In the genomic region with DNA sequence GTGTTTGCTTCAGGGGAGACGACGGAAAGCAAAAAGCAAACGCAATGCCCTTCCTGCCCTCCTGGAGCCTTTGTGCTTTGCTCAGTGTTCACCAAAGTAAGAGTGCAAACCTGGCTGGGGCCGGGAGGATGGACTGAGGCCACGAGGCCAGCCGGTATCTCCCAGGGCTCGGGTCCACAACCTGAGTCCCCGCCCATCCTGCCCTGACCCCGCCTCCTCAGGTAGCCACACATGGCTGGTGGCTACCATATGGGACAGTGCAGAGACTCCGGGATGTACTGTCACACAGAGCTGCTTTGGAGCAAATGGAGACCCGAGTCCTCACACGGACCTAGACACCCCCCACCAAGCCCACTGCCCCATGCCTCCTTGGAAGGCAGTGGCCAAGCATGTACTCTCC, we compare ENCODE assay signal across 19 cellular contexts. TPM values are rescaled to one million over a fixed set of nuclear protein-coding genes. Genes with fewer than 3 reads are reported as not detected.
DNase-seq lines count a peak whose midpoint lies in the region; ATAC-seq and TF ChIP-seq lines count a peak whose summit lies in the region.
"Had no signal": no experiment of that assay in that cellular context is flagged by ENCODE, and none has a peak within 500 bp of the region (broad histone marks: within the 10 kb centered on the region; RNA-seq: fewer than 3 reads in every experiment).

No MANE protein-coding gene starts in this region.

- H2BK120ac ChIP-seq in H9 (ENCODE audit: low read depth, low read length, poor library complexity, severe bottlenecking), result no peak overlapping the region

- no peaks in the 10 kb centered on the region for H3K79me2 ChIP-seq in H9 (ENCODE audit: insufficient read depth, low read length)

- no peak overlapping the region for H2BK15ac ChIP-seq in H9 (ENCODE audit: low read depth, low read length)

- no peak overlapping the region for H4K91ac ChIP-seq in H9 (ENCODE audit: insufficient read length, low read depth, low read length)

- no peak overlapping the region for H3K4me3 Mint-ChIP-seq in H9
- H3K4me3 Mint-ChIP-seq: CD4-positive, alpha-beta memory T cell; IgD-negative memory B cell had no signal

- H3K4me3 ChIP-seq in BLaER1 treated with 17β-estradiol and CSF1 and Interleukin-3, amounts not matched to agents 10 nM and 100 nM, result no peak overlapping the region

- peaks cover 4% of the 10 kb centered on the region for H3K23me2 ChIP-seq in H9 (ENCODE audit: insufficient read length, low read depth, low read length, poor library complexity, severe bottlenecking)

- no peaks in the 10 kb centered on the region for H3K9me3 ChIP-seq in BLaER1 treated with 17β-estradiol and CSF1 and Interleukin-3, amounts not matched to agents 10 nM and 100 nM (replicated peaks in 1 of 11)
- peaks cover 56% of the 10 kb centered on the region for H3K9me3 ChIP-seq in H9 (ENCODE audit: control insufficient read depth, low read depth, low read length)

- H3K4ac ChIP-seq in H9 (ENCODE audit: low read depth, low read length), result no peak overlapping the region

- H3K27me3 Mint-ChIP-seq in H9 (ENCODE audit: low read depth), result peaks cover 46% of the 10 kb centered on the region

- no peak overlapping the region for H3T11ph ChIP-seq in H9 (ENCODE audit: low read length)

- no peak overlapping the region for H3K27ac Mint-ChIP-seq in H9
- H3K27ac Mint-ChIP-seq: CD4-positive, alpha-beta memory T cell; IgD-negative memory B cell had no signal

- H3K27ac ChIP-seq in BLaER1 treated with 17β-estradiol and CSF1 and Interleukin-3, amounts not matched to agents 10 nM and 100 nM, result no peak overlapping the region
- H3K27ac ChIP-seq in H9 (ENCODE audit: insufficient read length, low read depth, low read length), result no peak overlapping the region
- H3K27ac ChIP-seq: C4-2B, KMS-11 had no signal

- H2BK20ac ChIP-seq in H9 (ENCODE audit: low read depth, low read length, poor library complexity, severe bottlenecking), result no peak overlapping the region

- DNase-seq in H9 (peak; percentile 47), cerebellar cortex (ENCODE audit: low spot score) (peak; percentile 32), iPS-NIHi7 (ENCODE audit: extremely low spot score) (peak; percentile 29), GF-D8 (lab: John Stamatoyannopoulos, UW) (no peak), GM19238 (ENCODE audit: insufficient read length, low spot score) (no peak)
- DNase-seq: ACHN; CD4-positive, alpha-beta memory T cell; COR-L47; DMS53; GOT3; HCEC 1CT had no signal

- no peak overlapping the region for H3K18ac ChIP-seq in H9 (ENCODE audit: insufficient read length, low read depth, low read length)

- no peak overlapping the region for H3K56ac ChIP-seq in H9 (ENCODE audit: insufficient read length, low read depth, low read length)

- no peak overlapping the region for H2AFZ ChIP-seq in H9 (ENCODE audit: low read length)

- no peak for TF ChIP-seq CTCF in H9 (conservative IDR thresholded peaks at IDR 0.05)

- no peak overlapping the region for H3K9ac ChIP-seq in BLaER1 treated with 17β-estradiol and CSF1 and Interleukin-3, amounts not matched to agents 10 nM and 100 nM
- H3K9ac ChIP-seq in H9 (ENCODE audit: extremely low read depth, insufficient read length, low read length), result no peak overlapping the region
- H3K9ac ChIP-seq: KMS-11 had no signal

- H4K5ac ChIP-seq in H9 (ENCODE audit: insufficient read length, low read depth, low read length), result no peak overlapping the region

- no peaks in the 10 kb centered on the region for H3K79me1 ChIP-seq in H9 (ENCODE audit: insufficient read depth, low read depth, low read length, poor library complexity, severe bottlenecking)

- peaks cover 0 to 17% (median 9%) of the 10 kb centered on the region in 10 experiments; a peak in 13 of 20 replicates for H3K4me1 ChIP-seq in BLaER1 treated with 17β-estradiol and CSF1 and Interleukin-3, amounts not matched to agents 10 nM and 100 nM
- no peaks in the 10 kb centered on the region for H3K4me1 ChIP-seq in H9 (ENCODE audit: insufficient read depth, low read length)

- H3K4me1 Mint-ChIP-seq in H9, result 0 out of 4 replicates have a peak, but pooled peaks cover 0 to 4% of the 10 kb centered on the region in 2 experiments
- H3K4me1 Mint-ChIP-seq: IgD-negative memory B cell had no signal

- H2BK5ac ChIP-seq in H9 (ENCODE audit: insufficient read length, low read length), result no peak overlapping the region

- no peak overlapping the region for H2BK12ac ChIP-seq in H9 (ENCODE audit: insufficient read length, low read depth, low read length)

- WGBS in H9 (ENCODE audit: extremely low coverage, insufficient read length, low lambda C conversion rate), result no CpG with 5 or more reads among the region's 12 CpGs

- no peak for ATAC-seq in HG02678 (IDR thresholded peaks at IDR 0.05; ENCODE audit: unreplicated experiment)

- peaks cover 57 to 59% of the 10 kb centered on the region in 2 experiments for H3K9me3 Mint-ChIP-seq in H9
- H3K9me3 Mint-ChIP-seq: IgD-negative memory B cell had no signal

- H4K8ac ChIP-seq in H9 (replicated peaks; ENCODE audit: insufficient read length, low read depth, low read length), result no peak overlapping the region

- H3K36me3 Mint-ChIP-seq in H9 (ENCODE audit: insufficient read depth in 1 of 3, low read depth in 3 of 3), result peaks cover 0 to 6% (median 5%) of the 10 kb centered on the region in 3 experiments; a peak in 4 of 7 replicates
- H3K36me3 Mint-ChIP-seq: CD4-positive, alpha-beta memory T cell; IgD-negative memory B cell had no signal

- no peak overlapping the region for H2AK5ac ChIP-seq in H9 (ENCODE audit: insufficient read length, low read length)

- H3K36me3 ChIP-seq in BLaER1 treated with 17β-estradiol and CSF1 and Interleukin-3, amounts not matched to agents 10 nM and 100 nM, result no peaks in the 10 kb centered on the region

- H3K23ac ChIP-seq in H9 (ENCODE audit: insufficient read length, low read depth, low read length), result no peak overlapping the region

- no peak overlapping the region for H3K14ac ChIP-seq in H9 (ENCODE audit: insufficient read depth, low read length)

- peaks cover 0 to 52% (median 12%) of the 10 kb centered on the region in 11 experiments; a peak in 9 of 22 replicates for H4K20me1 ChIP-seq in BLaER1 treated with 17β-estradiol and CSF1 and Interleukin-3, amounts not matched to agents 10 nM and 100 nM
- H4K20me1 ChIP-seq in H9 (ENCODE audit: control insufficient read depth, insufficient read depth, insufficient read length), result no peaks in the 10 kb centered on the region

- peak overlapping the region in 7 of 11 experiments; percentile 5 to 61 (median 32); a peak in 7 of 22 replicates for H3K4me2 ChIP-seq in BLaER1 treated with 17β-estradiol and CSF1 and Interleukin-3, amounts not matched to agents 10 nM and 100 nM
- no peak overlapping the region for H3K4me2 ChIP-seq in H9 (ENCODE audit: insufficient read depth, insufficient read length, low read length)
- H3K4me2 ChIP-seq: KMS-11 had no signal

- H3K27me3 ChIP-seq in BLaER1 treated with 17β-estradiol and CSF1 and Interleukin-3, amounts not matched to agents 10 nM and 100 nM, result peaks cover 91 to 100% (median 99%) of the 10 kb centered on the region in 11 experiments
- peaks cover 12% of the 10 kb centered on the region; the same call in 1 of the 2 replicates for H3K27me3 ChIP-seq in H9 (ENCODE audit: insufficient read depth, low read length)

RNA-seq across cellular contexts. Expression of gene ATP2B3, which starts 4.8 kb away (rescaled TPM):
- total RNA-seq in H9 (2021), result 0.35 TPM in 2 replicates
- total RNA-seq: A172; CD4-positive, alpha-beta memory T cell; Daoy; HT-29 had no signal

RNA-seq across cellular contexts. Expression of gene BGN, which starts 27.5 kb away (rescaled TPM):
- 1.2 and 1.5 TPM in 2 replicates for total RNA-seq in H9 (2021)
- total RNA-seq: A172; CD4-positive, alpha-beta memory T cell had no signal

RNA-seq across cellular contexts. Expression of gene HAUS7, which starts 51.9 kb away (rescaled TPM):
- total RNA-seq in H9 (2021), result 43.1 and 45.3 TPM in 2 replicates

Comparison
In these comparisons a context has a peak if more than half of its experiments do, and no peak if none do; other contexts are left out.
1. DNase-seq: peak in H9 (single experiment), cerebellar cortex (single experiment) and iPS-NIHi7 (single experiment); none in GF-D8 (single experiment) and GM19238 (single experiment).